Comparison of ENCODE assay signal across 1 cellular context in genomic region chr10:31759816-31760626, GRCh38.
TF ChIP-seq lines count a peak whose summit lies in the region.

No MANE protein-coding gene starts in this region.

TF ChIP-seq in GM12878, 131 proteins besides CTCF, POLR2A, EP300 and RAD21 (continued from another document):
- peak; percentile 51; the same call in 1 of the 2 replicates for TF ChIP-seq RELB (IDR thresholded peaks at IDR 0.05; ENCODE audit: low read depth)
- TF ChIP-seq SMAD5 (IDR thresholded peaks at IDR 0.05; ENCODE audit: low read depth): 0 out of 2 replicates have a peak, but pooled peaks have one; percentile 56
- TF ChIP-seq CREB1 (IDR thresholded peaks at IDR 0.05; ENCODE audit: low read depth): peak; percentile 58; the same call in 1 of the 2 replicates
- TF ChIP-seq GATAD2B (conservative IDR thresholded peaks at IDR 0.05; ENCODE audit: low read depth): peak; percentile 29; the same call in 1 of the 2 replicates
- peak; percentile 71; the same call in 1 of the 2 replicates for TF ChIP-seq CHD2 (IDR thresholded peaks at IDR 0.05; ENCODE audit: borderline replicate concordance, low read depth, low read length)
- TF ChIP-seq KDM1A (IDR thresholded peaks at IDR 0.05; ENCODE audit: borderline replicate concordance): no peak
- TF ChIP-seq PAX5 (IDR thresholded peaks at IDR 0.05; ENCODE audit: borderline replicate concordance, low read depth, low read length): no peak
- peak; percentile 78; the same call in 1 of the 2 replicates for TF ChIP-seq PML (IDR thresholded peaks at IDR 0.05; ENCODE audit: low read length)
- TF ChIP-seq LARP7 (IDR thresholded peaks at IDR 0.05): peak; percentile 72; the same call in 1 of the 2 replicates
- peak; percentile 82 for TF ChIP-seq IKZF1 (conservative IDR thresholded peaks at IDR 0.05)
- peak; percentile 74 for TF ChIP-seq YY1 (IDR thresholded peaks at IDR 0.05; ENCODE audit: low read depth, low read length)
- peak; percentile 79 for TF ChIP-seq SP1 (IDR thresholded peaks at IDR 0.05; ENCODE audit: low read depth, low read length)
- TF ChIP-seq BCL11A (IDR thresholded peaks at IDR 0.05; ENCODE audit: low read depth, low read length): peak; percentile 28; the same call in 1 of the 2 replicates
- 0 out of 3 replicates have a peak, but pooled peaks of 1 of the 2 experiments have one; percentile 24 for TF ChIP-seq EGR1 (IDR thresholded peaks at IDR 0.05; ENCODE audit: borderline replicate concordance in 1 of 2, low read depth in 2 of 2, low read length in 2 of 2)
- peak; percentile 84 for TF ChIP-seq POLR2AphosphoS2 (IDR thresholded peaks at IDR 0.05; ENCODE audit: low read depth, low read length)
- TF ChIP-seq ATF2 (IDR thresholded peaks at IDR 0.05; ENCODE audit: low read length): 0 out of 2 replicates have a peak, but pooled peaks have one; percentile 35
- no peak for TF ChIP-seq TARDBP (IDR thresholded peaks at IDR 0.05; ENCODE audit: borderline replicate concordance)
- TF ChIP-seq MAX (IDR thresholded peaks at IDR 0.05; ENCODE audit: low read depth, low read length): no peak
- TF ChIP-seq ETV6 (conservative IDR thresholded peaks at IDR 0.05 in 1 of 2, IDR thresholded peaks at IDR 0.05 in 1 of 2; ENCODE audit: borderline replicate concordance in 1 of 2, low read depth in 1 of 2): no peak
- no peak for TF ChIP-seq CHD1 (IDR thresholded peaks at IDR 0.05; ENCODE audit: low read depth, low read length)
- no peak for TF ChIP-seq TCF12 (IDR thresholded peaks at IDR 0.05; ENCODE audit: low read depth, low read length)
- no peak for TF ChIP-seq MYC (IDR thresholded peaks at IDR 0.05; ENCODE audit: insufficient read depth, insufficient read length, insufficient replicate concordance, low read length, severe bottlenecking)
- 0 out of 2 replicates have a peak, but pooled peaks have one; percentile 28 for TF ChIP-seq SMARCA5 (IDR thresholded peaks at IDR 0.05)
- TF ChIP-seq TAF1 (IDR thresholded peaks at IDR 0.05; ENCODE audit: borderline replicate concordance, low read depth, low read length): peak; percentile 67
- no peak for TF ChIP-seq BHLHE40 (IDR thresholded peaks at IDR 0.05; ENCODE audit: borderline replicate concordance in 1 of 2, low read depth in 2 of 2, low read length in 1 of 2)
- peak; percentile 31; the same call in 1 of the 2 replicates for TF ChIP-seq BACH1 (IDR thresholded peaks at IDR 0.05; ENCODE audit: borderline replicate concordance)
- TF ChIP-seq ZNF687 (IDR thresholded peaks at IDR 0.05): peak; percentile 50; the same call in 1 of the 2 replicates
- peak; percentile 74 for TF ChIP-seq PKNOX1 (IDR thresholded peaks at IDR 0.05)
- peak; percentile 8; the same call in 1 of the 2 replicates for TF ChIP-seq JUNB (IDR thresholded peaks at IDR 0.05)
